ENCODE assay signal across 7 cellular contexts in the genomic region with DNA sequence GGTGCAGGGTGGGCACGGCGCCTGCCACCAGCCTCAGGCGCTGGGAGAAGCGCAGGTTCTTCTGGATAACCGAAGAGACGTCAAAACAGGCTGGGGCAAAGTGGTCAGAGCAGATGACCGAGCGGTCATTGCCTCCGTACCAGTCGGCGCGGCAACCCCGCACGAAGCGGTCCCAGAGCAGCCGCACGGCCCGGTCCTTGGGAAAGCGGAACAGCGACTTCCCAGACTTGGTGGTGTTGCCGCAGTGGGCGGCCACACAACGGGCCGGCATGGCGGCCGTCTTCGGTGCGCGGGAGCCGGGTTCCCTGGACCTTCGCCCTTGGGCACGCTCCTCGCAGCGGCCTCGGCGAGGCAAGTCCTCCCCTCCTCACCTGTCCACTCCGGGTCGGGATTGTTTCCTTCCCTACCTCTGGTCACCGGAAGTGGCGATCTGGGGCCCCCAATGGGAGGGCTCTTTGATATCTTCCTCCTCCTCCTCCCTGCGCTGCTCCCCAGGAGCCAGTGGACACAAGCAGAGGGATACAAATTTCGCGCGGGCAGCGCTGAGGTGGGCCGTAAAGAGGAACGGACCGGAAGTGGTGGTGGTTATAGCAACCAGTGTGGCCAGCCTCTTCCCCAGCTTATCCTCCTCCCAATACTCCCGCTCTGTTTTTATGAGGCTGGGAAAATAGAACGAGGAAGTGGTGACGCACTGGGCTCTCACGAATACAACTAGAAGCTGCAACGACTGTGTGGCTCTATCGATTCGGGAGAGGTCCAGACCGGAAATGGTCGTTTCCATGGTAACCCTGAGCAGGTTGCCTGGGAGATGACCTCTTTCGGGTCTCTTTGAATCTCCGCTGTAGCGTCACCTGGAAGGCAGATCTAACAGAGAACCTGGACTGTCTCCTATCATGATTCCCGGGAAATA. TPM values are rescaled to one million over a fixed set of nuclear protein-coding genes. Genes with fewer than 3 reads are reported as not detected.
A peak's percentile ranks its signal among the peaks of the same experiment; 100 is the strongest.
DNase-seq lines count a peak whose midpoint lies in the region; ATAC-seq and TF ChIP-seq lines count a peak whose summit lies in the region.

A gene with protein sequence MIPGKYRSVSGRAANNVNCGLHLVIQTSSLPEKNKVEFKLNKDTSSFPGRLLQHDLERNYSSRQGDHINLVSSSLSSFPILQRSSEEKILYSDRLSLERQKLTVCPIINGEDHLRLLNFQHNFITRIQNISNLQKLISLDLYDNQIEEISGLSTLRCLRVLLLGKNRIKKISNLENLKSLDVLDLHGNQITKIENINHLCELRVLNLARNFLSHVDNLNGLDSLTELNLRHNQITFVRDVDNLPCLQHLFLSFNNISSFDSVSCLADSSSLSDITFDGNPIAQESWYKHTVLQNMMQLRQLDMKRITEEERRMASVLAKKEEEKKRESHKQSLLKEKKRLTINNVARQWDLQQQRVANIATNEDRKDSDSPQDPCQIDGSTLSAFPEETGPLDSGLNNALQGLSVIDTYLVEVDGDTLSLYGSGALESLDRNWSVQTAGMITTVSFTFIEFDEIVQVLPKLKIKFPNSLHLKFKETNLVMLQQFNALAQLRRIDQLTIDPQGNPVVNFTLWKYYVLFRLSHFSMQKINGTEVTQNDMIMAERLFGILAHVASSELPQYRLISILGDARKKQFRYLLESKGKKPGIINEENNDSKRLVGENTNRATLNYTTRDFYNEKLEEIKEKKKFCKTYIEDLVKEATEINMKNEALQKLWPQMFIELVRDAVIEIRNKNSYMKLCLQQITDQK (plus strand): TSS at position 825 of the 910 bp plus-strand sequence. CDS start 69 bp downstream, at position 894.
A gene (minus strand): TSS at position 432 of the 910 bp plus-strand sequence. CDS start 161 bp downstream, at position 271.

- no peaks in the 10 kb centered on the region for H3K9me3 Mint-ChIP-seq in immature natural killer cell

- H3K27ac Mint-ChIP-seq in immature natural killer cell, result peak within 1 kb of the TSS; percentile 12 to 77 (median 53)

- H3K4me1 Mint-ChIP-seq in immature natural killer cell, result peaks cover 11 to 18% of the 10 kb centered on the region in 2 donors

- in situ Hi-C loops in GM13976 (cut with MboI; ENCODE audit: low sequenced_read_pairs, unreplicated experiment), result no loop called here

- TF ChIP-seq CTCF in GM13976 (IDR thresholded peaks at IDR 0.05; ENCODE audit: borderline replicate concordance, control extremely low read depth, extremely low read depth, insufficient read depth, missing control alignments), result no peak

- peak within 1 kb of the TSS; percentile 56 for H3K4me3 ChIP-seq in skeletal muscle cell (ENCODE audit: low read depth, low read length)

- peak; percentile 66 for ATAC-seq in HG02610 (IDR thresholded peaks at IDR 0.05; ENCODE audit: unreplicated experiment)

- peaks cover 7 to 15% (median 12%) of the 10 kb centered on the region in 3 donors for H3K27me3 Mint-ChIP-seq in immature natural killer cell (ENCODE audit: low read depth in 3 of 3)

- H3K36me3 Mint-ChIP-seq in immature natural killer cell, result peaks cover 0 to 4% (median 0%) of the 10 kb centered on the region in 3 donors

- peak; percentile 82 for DNase-seq in GM13976 (ENCODE audit: low spot score)
- DNase-seq in NCI-H128 (lab: John Stamatoyannopoulos, UW; ENCODE audit: unreplicated experiment), result peak; percentile 82
- peak; percentile 79 for DNase-seq in SKM-1 (lab: John Stamatoyannopoulos, UW; ENCODE audit: unreplicated experiment)
- peak; percentile 96 to 97 for DNase-seq in cerebellar nuclear complex (lab: John Stamatoyannopoulos, UW)
- peak; percentile 25 to 36 (median 35) for DNase-seq in immature natural killer cell
- DNase-seq in skeletal muscle cell (ENCODE audit: low read depth), result peak; percentile 88

- peak within 1 kb of the TSS; percentile 87 to 93 (median 89) for H3K4me3 Mint-ChIP-seq in immature natural killer cell

RNA-seq across cellular contexts. Expression of the first gene that starts in this region (rescaled TPM):
- polyA plus RNA-seq in immature natural killer cell, result under 1 TPM in 1 of 3 donors, not detected in 2; 0.68 TPM

RNA-seq across cellular contexts. Expression of the second gene that starts in this region (rescaled TPM):
- under 1 TPM in 1 of 3 donors, not detected in 2; 0.40 TPM for polyA plus RNA-seq in immature natural killer cell

Comparison
In these comparisons a context has a peak if more than half of its experiments do, and no peak if none do; other contexts are left out.
1. Peak in every context shown above with its lines: DNase-seq, ATAC-seq and H3K4me3 ChIP-seq.
2. Peak in DNase-seq in immature natural killer cell; RNA of the genes that start here not detected or under 1 TPM.
3. DNase-seq: peak in every context shown above with its lines; median percentile 96 in cerebellar nuclear complex; 88 in skeletal muscle cell; 82 in GM13976; 82 in NCI-H128; 79 in SKM-1; 35 in immature natural killer cell.